ENCODE assay signal across 15 cellular contexts in genomic region chr6:157595768-157596167, GRCh38.
"Had no signal": no experiment of that assay in that cellular context is flagged by ENCODE, and none has a peak within 500 bp of the region (broad histone marks: within the 10 kb centered on the region; RNA-seq: fewer than 3 reads in every experiment).

No MANE protein-coding gene starts in this region.

- H3K9me3 ChIP-seq: SJSA1, testis had no signal

- H3K27ac ChIP-seq: coronary artery, hepatocyte, SJSA1 had no signal

- ATAC-seq: activated CD4-positive, alpha-beta T cell treated with anti-CD3 and anti-CD28 coated beads for 36 hours; activated T-cell treated with anti-CD3 and anti-CD28 coated beads, Interleukin-2, amount 50 U/mL, for 4 hours had no signal

- H3K27ac Mint-ChIP-seq: activated CD4-positive, alpha-beta T cell treated with anti-CD3 and anti-CD28 coated beads for 36 hours; activated naive CD8-positive, alpha-beta T cell treated with anti-CD3 and anti-CD28 coated beads, Interleukin-2, amount 10 ng/mL, durations not matched to agents 7 days and 5 days; mesothelial cell of epicardium; stimulated activated naive CD8-positive, alpha-beta T cell treated with anti-CD3 and anti-CD28 coated beads, Interleukin-15, Interleukin-2, amounts not matched to agents 100 ng/mL and 50 ng/mL, for 24 hours had no signal

- H3K27me3 ChIP-seq: hepatocyte, SJSA1, testis had no signal

- H2AFZ ChIP-seq: hepatocyte had no signal

- H3K4me3 ChIP-seq: coronary artery, hepatocyte, SJSA1, testis had no signal

- H3K9me3 Mint-ChIP-seq: activated T-cell treated with anti-CD3 and anti-CD28 coated beads, Interleukin-2, amount 50 U/mL, for 4 hours had no signal

- H3K79me2 ChIP-seq: hepatocyte had no signal

- H3K36me3 ChIP-seq: SJSA1 had no signal

- FAIRE-seq: urothelium cell line had no signal

- H3K27me3 Mint-ChIP-seq: activated CD4-positive, alpha-beta T cell treated with anti-CD3 and anti-CD28 coated beads for 36 hours; activated naive CD8-positive, alpha-beta T cell treated with anti-CD3 and anti-CD28 coated beads, Interleukin-2, amount 10 ng/mL, durations not matched to agents 7 days and 5 days; stimulated activated naive CD8-positive, alpha-beta T cell treated with anti-CD3 and anti-CD28 coated beads, Interleukin-15, Interleukin-2, amounts not matched to agents 100 ng/mL and 50 ng/mL, for 24 hours had no signal

- H3K4me2 ChIP-seq: hepatocyte had no signal

- DNase-seq: activated CD4-positive, alpha-beta T cell treated with anti-CD3 and anti-CD28 coated beads for 36 hours; activated gamma-delta T cell treated with Interleukin-2 at 50 U/mL for 16 hours; activated naive CD8-positive, alpha-beta T cell treated with anti-CD3 and anti-CD28 coated beads, Interleukin-2, amount 10 ng/mL, durations not matched to agents 7 days and 5 days; activated T-cell treated with anti-CD3 and anti-CD28 coated beads, Interleukin-2, amount 50 U/mL, for 4 hours; aorta; effector memory CD4-positive, alpha-beta T cell; kidney glomerular epithelial cell; SW 1271; testis had no signal

- H3K4me1 Mint-ChIP-seq: activated CD4-positive, alpha-beta T cell treated with anti-CD3 and anti-CD28 coated beads for 36 hours had no signal

- H3K4me3 Mint-ChIP-seq: activated CD4-positive, alpha-beta T cell treated with anti-CD3 and anti-CD28 coated beads for 36 hours; activated naive CD8-positive, alpha-beta T cell treated with anti-CD3 and anti-CD28 coated beads, Interleukin-2, amount 10 ng/mL, durations not matched to agents 7 days and 5 days; activated T-cell treated with anti-CD3 and anti-CD28 coated beads, Interleukin-2, amount 50 U/mL, for 4 hours; mesothelial cell of epicardium; stimulated activated naive CD8-positive, alpha-beta T cell treated with anti-CD3 and anti-CD28 coated beads, Interleukin-15, Interleukin-2, amounts not matched to agents 100 ng/mL and 50 ng/mL, for 24 hours had no signal
